Comparison of ENCODE assay signal across 8 cellular contexts in genomic region chr14:68977741-68978549, GRCh38. TPM values are rescaled to one million over a fixed set of nuclear protein-coding genes. Genes with fewer than 3 reads are reported as not detected.
DNase-seq lines count a peak whose midpoint lies in the region; ATAC-seq and TF ChIP-seq lines count a peak whose summit lies in the region.

No MANE protein-coding gene starts in this region.

- no peaks in the 10 kb centered on the region; the same call in 1 of the 2 replicates for H3K9me3 ChIP-seq in Loucy (ENCODE audit: insufficient read depth, low read depth, low read length)
- H3K9me3 ChIP-seq in WERI-Rb-1 (ENCODE audit: severe bottlenecking), result no peaks in the 10 kb centered on the region

- H3F3A ChIP-seq in Loucy (ENCODE audit: low read depth), result no peaks in the 10 kb centered on the region

- TF ChIP-seq CTCF in Loucy (conservative IDR thresholded peaks at IDR 0.05; ENCODE audit: low read length) (no peak; the same call in 1 of the 2 replicates), WERI-Rb-1 (IDR thresholded peaks at IDR 0.05; ENCODE audit: low read depth, low read length) (no peak), choroid plexus epithelial cell (conservative IDR thresholded peaks at IDR 0.05; ENCODE audit: low read depth, low read length) (no peak)

- peaks cover 34% of the 10 kb centered on the region for H3K4me1 ChIP-seq in Loucy (ENCODE audit: insufficient read depth, low read length, poor library complexity, severe bottlenecking)

- H3K36me3 ChIP-seq in Loucy (ENCODE audit: insufficient read depth, low read length), result peaks cover 18% of the 10 kb centered on the region
- H3K36me3 ChIP-seq in WERI-Rb-1, result no peaks in the 10 kb centered on the region; the same call in 1 of the 2 replicates

- peak overlapping the region; percentile 96 for H3K9ac ChIP-seq in Loucy (ENCODE audit: low read depth, low read length, poor library complexity, severe bottlenecking)

- DNase-seq in DMS53 (lab: John Stamatoyannopoulos, UW), result peak; percentile 60
- DNase-seq in DMS53 treated with DMSO at 0.1 percent for 48 hours (lab: John Stamatoyannopoulos, UW; ENCODE audit: unreplicated experiment), result no peak
- DNase-seq in WERI-Rb-1, result peak; percentile 43
- DNase-seq in choroid plexus epithelial cell (ENCODE audit: low read depth), result peak; percentile 85
- peak; percentile 72 for DNase-seq in left lobe of liver (ENCODE audit: low spot score)
- DNase-seq in stimulated activated CD8-positive, alpha-beta memory T cell treated with anti-CD3 and anti-CD28 coated beads, Interleukin-15, amount 100 ng/mL, for 1 hour (ENCODE audit: low read depth), result peak; percentile 16
- DNase-seq in hippocampal formation (lab: John Stamatoyannopoulos, UW), result no peak

- peak; percentile 22 for ATAC-seq in left lobe of liver

- no peaks in the 10 kb centered on the region for H3K9me2 ChIP-seq in Loucy (replicated peaks; ENCODE audit: low read depth, low read length)

- H2AFZ ChIP-seq in Loucy (ENCODE audit: low read length), result peak overlapping the region; percentile 34

- H3K27me3 ChIP-seq in Loucy (ENCODE audit: insufficient read depth, low read length, poor library complexity, severe bottlenecking) (peaks cover 7% of the 10 kb centered on the region), WERI-Rb-1 (ENCODE audit: insufficient read depth, low read depth, severe bottlenecking) (no peaks in the 10 kb centered on the region)

- H4K20me1 ChIP-seq in Loucy (ENCODE audit: insufficient read depth, low read length, poor library complexity, severe bottlenecking), result peaks cover 39% of the 10 kb centered on the region

- H3K27ac ChIP-seq in WERI-Rb-1, result peak overlapping the region; percentile 69

- H3K79me2 ChIP-seq in Loucy (ENCODE audit: insufficient read depth, low read length), result peaks cover 56% of the 10 kb centered on the region

- peak overlapping the region; percentile 98 for H3K4me2 ChIP-seq in Loucy (ENCODE audit: low read depth, low read length, poor library complexity, severe bottlenecking)

- peak overlapping the region; percentile 100 for H3K4me3 ChIP-seq in Loucy (ENCODE audit: low read length, poor library complexity, severe bottlenecking)
- H3K4me3 ChIP-seq in WERI-Rb-1 (ENCODE audit: low read depth, low read length), result peak overlapping the region; percentile 70
- H3K4me3 ChIP-seq in choroid plexus epithelial cell (ENCODE audit: low read depth, low read length), result peak overlapping the region; percentile 96

RNA-seq across cellular contexts. Expression of gene ACTN1, which starts 1.2 kb away (rescaled TPM):
- 60.1 TPM for total RNA-seq in left lobe of liver

Comparison
In these comparisons a context has a peak if more than half of its experiments do, and no peak if none do; other contexts are left out.
1. DNase-seq: peak in DMS53 (single experiment), WERI-Rb-1 (single experiment), choroid plexus epithelial cell (single experiment), left lobe of liver (single experiment) and stimulated activated CD8-positive, alpha-beta memory T cell treated with anti-CD3 and anti-CD28 coated beads, Interleukin-15, amount 100 ng/mL, for 1 hour (single experiment); none in DMS53 treated with DMSO at 0.1 percent for 48 hours (single experiment) and hippocampal formation (0 of 2).
2. Peak in every context shown above with its lines, with median percentiles within 50 percentile points of each other: H3K4me3 ChIP-seq.